8 cellular contexts compared by ENCODE assay signal in the genomic region with DNA sequence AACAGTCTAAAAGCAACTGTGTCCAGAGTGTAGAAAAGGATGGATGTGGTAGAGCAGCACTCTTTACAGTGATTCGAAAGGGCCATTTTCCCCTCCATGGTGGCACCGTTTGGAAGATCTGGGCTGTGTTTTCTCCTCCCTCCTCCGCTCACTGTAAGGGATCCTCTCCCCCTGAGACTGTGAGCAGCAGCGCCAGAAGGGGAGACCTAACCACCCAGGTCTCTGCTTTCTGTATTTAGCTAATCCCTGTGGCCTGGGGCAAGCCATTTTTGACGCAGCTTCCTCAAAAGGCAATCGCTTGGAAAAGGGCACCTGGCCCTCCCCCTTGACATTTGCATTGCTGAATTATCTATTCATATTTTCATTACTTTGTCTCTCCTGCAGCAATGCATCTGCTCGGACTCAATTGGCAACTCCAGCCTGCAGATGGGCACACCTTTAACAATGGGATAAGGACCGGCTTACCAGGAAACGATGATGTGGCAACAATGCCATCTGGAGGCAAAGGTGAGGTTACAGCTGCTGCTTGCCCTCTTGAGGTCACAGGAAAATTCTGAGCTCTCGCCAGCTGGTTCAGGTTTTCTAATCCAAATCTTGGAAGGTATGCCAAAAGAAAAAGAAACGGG.
A peak's percentile ranks its signal among the peaks of the same experiment; 100 is the strongest.
DNase-seq lines count a peak whose midpoint lies in the region; FAIRE-seq and TF ChIP-seq lines count a peak whose summit lies in the region.

No MANE protein-coding gene starts in this region.

- 31 to 37% methylated on average over 9 to 11 of the region's 11 CpGs for WGBS in esophagus squamous epithelium, 2 donors

- no peak overlapping the region for H3K27ac Mint-ChIP-seq in T-helper 2 cell treated with Interferon-gamma antibody and Interleukin-4, amounts not matched to agents 5 μg/mL and 100 μg/mL, for 36 hours

- intact Hi-C loops in esophagus squamous epithelium (cut with DNase I), result loop anchor here (10.0 kb wide), 1 partner anchor 322 kb away; no protein-coding TSS in a partner anchor

- H3K9me3 ChIP-seq in OCI-LY3 (ENCODE audit: insufficient read depth, low read length) (no peaks in the 10 kb centered on the region), esophagus squamous epithelium (no peaks in the 10 kb centered on the region)

- no peaks in the 10 kb centered on the region for H3K79me2 ChIP-seq in OCI-LY3 (ENCODE audit: low read length)

- TF ChIP-seq POLR2A in GM12891 (IDR thresholded peaks at IDR 0.05; ENCODE audit: low read depth, low read length) (no peak), esophagus squamous epithelium (IDR thresholded peaks at IDR 0.05) (no peak)

- TF ChIP-seq CTCF in AG09309 (IDR thresholded peaks at IDR 0.05; ENCODE audit: control insufficient read depth, insufficient read depth, low read depth, low read length, missing control alignments) (peak; percentile 35), HL-60 (IDR thresholded peaks at IDR 0.05; ENCODE audit: insufficient read depth, low read length) (peak; percentile 11), OCI-LY3 (IDR thresholded peaks at IDR 0.05; ENCODE audit: low read depth, low read length) (peak; percentile 63), esophagus squamous epithelium (IDR thresholded peaks at IDR 0.05) (peak in 5 of 6 experiments; percentile 29 to 70 (median 43))

- no peak for DNase-seq in AG09309 (ENCODE audit: low read depth)
- no peak for DNase-seq in GM12891 (ENCODE audit: insufficient read length, low spot score)
- DNase-seq in HL-60 (ENCODE audit: low read depth in 1 of 2, low spot score in 1 of 2), result peak; percentile 11 to 26
- DNase-seq in esophagus squamous epithelium (lab: John Stamatoyannopoulos, UW), result no peak
- peak in 35 of 56 donors; percentile 2 to 56 (median 27) for DNase-seq in nucleus accumbens (lab: John Stamatoyannopoulos, UW)
- DNase-seq in T-helper 2 cell treated with Interferon-gamma antibody and Interleukin-4, amounts not matched to agents 5 μg/mL and 100 μg/mL, for 36 hours (ENCODE audit: low spot score), result no peak
- DNase-seq in activated naive CD4-positive, alpha-beta T cell treated with Interleukin-2 at 50 U/mL for 16 hours, result no peak

- H2AFZ ChIP-seq in OCI-LY3 (ENCODE audit: low read depth, low read length), result no peak overlapping the region

- peak overlapping the region; percentile 47 for H3K4me2 ChIP-seq in OCI-LY3 (ENCODE audit: low read length)

- FAIRE-seq in GM12891 (lab: Jason Lieb, UNC), result peak; percentile 65

- H3K36me3 ChIP-seq in OCI-LY3 (replicated peaks; ENCODE audit: low read depth, low read length) (no peaks in the 10 kb centered on the region), esophagus squamous epithelium (no peaks in the 10 kb centered on the region)

- H3K9me3 Mint-ChIP-seq in T-helper 2 cell treated with Interferon-gamma antibody and Interleukin-4, amounts not matched to agents 5 μg/mL and 100 μg/mL, for 36 hours, result no peaks in the 10 kb centered on the region

- H3K36me3 Mint-ChIP-seq in T-helper 2 cell treated with Interferon-gamma antibody and Interleukin-4, amounts not matched to agents 5 μg/mL and 100 μg/mL, for 36 hours (ENCODE audit: low read depth), result no peaks in the 10 kb centered on the region

- no peaks in the 10 kb centered on the region for H4K20me1 ChIP-seq in OCI-LY3 (ENCODE audit: insufficient read depth, low read length)

- no peak overlapping the region for H3K9ac ChIP-seq in OCI-LY3 (ENCODE audit: low read length)

- H3K4me3 Mint-ChIP-seq in T-helper 2 cell treated with Interferon-gamma antibody and Interleukin-4, amounts not matched to agents 5 μg/mL and 100 μg/mL, for 36 hours, result no peak overlapping the region

- no peaks in the 10 kb centered on the region for H3K4me1 Mint-ChIP-seq in T-helper 2 cell treated with Interferon-gamma antibody and Interleukin-4, amounts not matched to agents 5 μg/mL and 100 μg/mL, for 36 hours (ENCODE audit: low read depth)

- no peaks in the 10 kb centered on the region for H3K27me3 ChIP-seq in HL-60 (ENCODE audit: insufficient read depth, poor library complexity, severe bottlenecking)
- peaks cover 51% of the 10 kb centered on the region for H3K27me3 ChIP-seq in OCI-LY3 (ENCODE audit: low read depth, low read length)
- H3K27me3 ChIP-seq in esophagus squamous epithelium, result no peaks in the 10 kb centered on the region

- no peaks in the 10 kb centered on the region for H3K27me3 Mint-ChIP-seq in T-helper 2 cell treated with Interferon-gamma antibody and Interleukin-4, amounts not matched to agents 5 μg/mL and 100 μg/mL, for 36 hours (ENCODE audit: low read depth)

- H3K4me3 ChIP-seq in AG09309 (ENCODE audit: control insufficient read depth, low read depth, low read length) (no peak overlapping the region), HL-60 (replicated peaks; ENCODE audit: insufficient read depth, low read length) (no peak overlapping the region), OCI-LY3 (ENCODE audit: low read length) (no peak overlapping the region), esophagus squamous epithelium (no peak overlapping the region)

- H3K4me1 ChIP-seq in OCI-LY3 (ENCODE audit: low read length) (peaks cover 4% of the 10 kb centered on the region), esophagus squamous epithelium (peaks cover 0 to 10% (median 0%) of the 10 kb centered on the region in 3 donors)

- H3K27ac ChIP-seq in HL-60 (replicated peaks), result no peak overlapping the region
- H3K27ac ChIP-seq in OCI-LY3 (ENCODE audit: low read length), result no peak overlapping the region
- H3K27ac ChIP-seq in esophagus squamous epithelium, result no peak overlapping the region

TF ChIP-seq in GM12891, 5 proteins besides CTCF, POLR2A, EP300 and RAD21:
- TF ChIP-seq POLR2AphosphoS5 (IDR thresholded peaks at IDR 0.05; ENCODE audit: low read depth, low read length) (no peak), SPI1 (IDR thresholded peaks at IDR 0.05; ENCODE audit: low read depth, low read length) (no peak), POU2F2 (IDR thresholded peaks at IDR 0.05; ENCODE audit: low read depth, low read length) (no peak), TAF1 (IDR thresholded peaks at IDR 0.05; ENCODE audit: low read depth, low read length) (no peak), PAX5 (IDR thresholded peaks at IDR 0.05; ENCODE audit: insufficient read depth, low read length, severe bottlenecking) (no peak)

Comparison
In these comparisons a context has a peak if more than half of its experiments do, and no peak if none do; other contexts are left out.
1. DNase-seq: peak in HL-60 (2 of 2) and nucleus accumbens (35 of 56); none in AG09309 (single experiment), GM12891 (single experiment), esophagus squamous epithelium (single experiment), T-helper 2 cell treated with Interferon-gamma antibody and Interleukin-4, amounts not matched to agents 5 μg/mL and 100 μg/mL, for 36 hours (single experiment) and activated naive CD4-positive, alpha-beta T cell treated with Interleukin-2 at 50 U/mL for 16 hours (single experiment).
2. CTCF ChIP-seq: peak in every context shown above with its lines; median percentile 63 in OCI-LY3; 43 in esophagus squamous epithelium; 35 in AG09309; 11 in HL-60.